Comparison of ENCODE assay signal across 18 cellular contexts in genomic region chr11:26741036-26741435, GRCh38. TPM values are rescaled to one million over a fixed set of nuclear protein-coding genes. Genes with fewer than 3 reads are reported as not detected.
DNase-seq lines count a peak whose midpoint lies in the region; ATAC-seq and TF ChIP-seq lines count a peak whose summit lies in the region.
"Had no signal": no experiment of that assay in that cellular context is flagged by ENCODE, and none has a peak within 500 bp of the region (broad histone marks: within the 10 kb centered on the region; RNA-seq: fewer than 3 reads in every experiment).

No MANE protein-coding gene starts in this region.

- H3K9me2 ChIP-seq in MM.1S (replicated peaks; ENCODE audit: insufficient read depth, low read length), result no peaks in the 10 kb centered on the region

- H3K9me3 ChIP-seq in adipocyte (ENCODE audit: control insufficient read depth, low read length) (no peaks in the 10 kb centered on the region), MM.1S (replicated peaks; ENCODE audit: insufficient read depth, low read length) (no peaks in the 10 kb centered on the region)

- H3F3A ChIP-seq in MM.1S (ENCODE audit: insufficient read depth, low read length), result no peaks in the 10 kb centered on the region

- no peak overlapping the region for H3K27ac ChIP-seq in MM.1S (ENCODE audit: low read length)
- H3K27ac ChIP-seq: SK-N-MC had no signal

- H4K20me1 ChIP-seq in MM.1S (ENCODE audit: insufficient read depth, low read length), result no peaks in the 10 kb centered on the region

- H3K9ac ChIP-seq in adipocyte (ENCODE audit: low read length) (no peak overlapping the region), MM.1S (ENCODE audit: low read length) (no peak overlapping the region)

- TF ChIP-seq CTCF in AG09319 (IDR thresholded peaks at IDR 0.05; ENCODE audit: low read depth, low read length), result no peak
- no peak for TF ChIP-seq CTCF in HFFc6 (IDR thresholded peaks at IDR 0.05)
- TF ChIP-seq CTCF in foreskin fibroblast (IDR thresholded peaks at IDR 0.05; ENCODE audit: low read depth, low read length), result no peak
- no peak for TF ChIP-seq CTCF in MM.1S (IDR thresholded peaks at IDR 0.05; ENCODE audit: low read length)

- H3K4me3 Mint-ChIP-seq in HFFc6, result no peak overlapping the region
- H3K4me3 Mint-ChIP-seq: activated CD4-positive, alpha-beta T cell treated with anti-CD3 and anti-CD28 coated beads, Interleukin-2, amount 10 ng/mL, durations not matched to agents 24 days and 14 days; central memory CD8-positive, alpha-beta T cell; immature natural killer cell; nephron had no signal

- H3K4me1 ChIP-seq in adipocyte (ENCODE audit: control insufficient read depth, insufficient read depth, low read length) (peaks cover 4% of the 10 kb centered on the region), MM.1S (ENCODE audit: low read length) (no peaks in the 10 kb centered on the region)

- H3K79me2 ChIP-seq in MM.1S (ENCODE audit: low read length), result no peaks in the 10 kb centered on the region

- no peak overlapping the region for H3K27ac Mint-ChIP-seq in HFFc6
- H3K27ac Mint-ChIP-seq: activated CD4-positive, alpha-beta T cell treated with anti-CD3 and anti-CD28 coated beads, Interleukin-2, amount 10 ng/mL, durations not matched to agents 24 days and 14 days; activated naive CD4-positive, alpha-beta T cell treated with anti-CD3 and anti-CD28 coated beads, Interleukin-2, amount 50 U/mL, for 72 hours; immature natural killer cell had no signal

- H3K4me2 ChIP-seq in MM.1S (ENCODE audit: low read depth, low read length), result no peak overlapping the region

- H3K27me3 ChIP-seq in adipocyte (replicated peaks; ENCODE audit: control insufficient read depth, insufficient read depth, low read length), result no peaks in the 10 kb centered on the region
- H3K27me3 ChIP-seq in MM.1S (replicated peaks; ENCODE audit: insufficient read depth, low read length), result no peaks in the 10 kb centered on the region

- no peak overlapping the region for H2AFZ ChIP-seq in MM.1S (ENCODE audit: low read length)

- H3K36me3 ChIP-seq in adipocyte (ENCODE audit: control insufficient read depth, insufficient read depth, low read length, severe bottlenecking) (no peaks in the 10 kb centered on the region), MM.1S (replicated peaks; ENCODE audit: insufficient read depth, low read length) (no peaks in the 10 kb centered on the region)

- no peak for ATAC-seq in HG02588 (IDR thresholded peaks at IDR 0.05; ENCODE audit: unreplicated experiment)
- ATAC-seq: activated naive CD4-positive, alpha-beta T cell treated with anti-CD3 and anti-CD28 coated beads, Interleukin-2, amount 50 U/mL, for 72 hours had no signal

- H3K9me3 Mint-ChIP-seq in HFFc6, result no peaks in the 10 kb centered on the region
- H3K9me3 Mint-ChIP-seq: activated CD4-positive, alpha-beta T cell treated with anti-CD3 and anti-CD28 coated beads, Interleukin-2, amount 10 ng/mL, durations not matched to agents 24 days and 14 days had no signal

- H3K4me3 ChIP-seq in adipocyte (ENCODE audit: low read length) (no peak overlapping the region), foreskin fibroblast (ENCODE audit: low read depth in 1 of 2, low read length in 2 of 2) (no peak overlapping the region), MM.1S (ENCODE audit: low read length) (no peak overlapping the region)
- H3K4me3 ChIP-seq: SK-N-MC had no signal

- H3K4me1 Mint-ChIP-seq in HFFc6 (ENCODE audit: low read depth), result peaks cover 14% of the 10 kb centered on the region; the same call in 1 of the 2 replicates
- H3K4me1 Mint-ChIP-seq: activated CD4-positive, alpha-beta T cell treated with anti-CD3 and anti-CD28 coated beads, Interleukin-2, amount 10 ng/mL, durations not matched to agents 24 days and 14 days; central memory CD8-positive, alpha-beta T cell; immature natural killer cell had no signal

- H3K27me3 Mint-ChIP-seq in HFFc6 (ENCODE audit: insufficient read depth), result peaks cover 2% of the 10 kb centered on the region; the same call in 1 of the 2 replicates
- H3K27me3 Mint-ChIP-seq: activated CD4-positive, alpha-beta T cell treated with anti-CD3 and anti-CD28 coated beads, Interleukin-2, amount 10 ng/mL, durations not matched to agents 24 days and 14 days; central memory CD8-positive, alpha-beta T cell had no signal

- peak; percentile 5 for DNase-seq in AG09319 (ENCODE audit: extremely low read depth, low read depth)
- DNase-seq in HFFc6, result peak; percentile 3
- DNase-seq in adipocyte (ENCODE audit: low read depth), result peak; percentile 89
- DNase-seq in foreskin fibroblast, result peak; percentile 77 to 86
- no peak for DNase-seq in HuH-7.5 (ENCODE audit: low spot score)
- DNase-seq in activated effector memory CD4-positive, alpha-beta T cell treated with Interleukin-2 at 50 U/mL for 16 hours, result no peak
- DNase-seq in MM.1S, result no peak
- DNase-seq: activated CD4-positive, alpha-beta T cell treated with anti-CD3 and anti-CD28 coated beads, Interleukin-2, amount 10 ng/mL, durations not matched to agents 24 days and 14 days; immature natural killer cell; mesenchymal stem cell; NCI-H1048; NCI-H510A had no signal

- H3K36me3 Mint-ChIP-seq in HFFc6 (ENCODE audit: low read depth), result no peaks in the 10 kb centered on the region
- H3K36me3 Mint-ChIP-seq: activated naive CD4-positive, alpha-beta T cell treated with anti-CD3 and anti-CD28 coated beads, Interleukin-2, amount 50 U/mL, for 72 hours; immature natural killer cell had no signal

RNA-seq across cellular contexts. Expression of gene SLC5A12, which starts 19.2 kb away (rescaled TPM):
- total RNA-seq in HFFc6 (2021; fragmentation: NEBNext Ultra II Directional; extraction: Animal tissue kit (Norgen Biotek cat#: 25700)), result not detected
- total RNA-seq: activated CD4-positive, alpha-beta T cell treated with anti-CD3 and anti-CD28 coated beads, Interleukin-2, amount 10 ng/mL, durations not matched to agents 24 days and 14 days; activated naive CD4-positive, alpha-beta T cell treated with anti-CD3 and anti-CD28 coated beads, Interleukin-2, amount 50 U/mL, for 72 hours; subcutaneous adipose tissue had no signal

Comparison
In these comparisons a context has a peak if more than half of its experiments do, and no peak if none do; other contexts are left out.
1. DNase-seq: peak in AG09319 (single experiment), HFFc6 (single experiment), adipocyte (single experiment) and foreskin fibroblast (2 of 2); none in HuH-7.5 (single experiment), activated effector memory CD4-positive, alpha-beta T cell treated with Interleukin-2 at 50 U/mL for 16 hours (single experiment) and MM.1S (single experiment).